Comparison of ENCODE assay signal across 1 cellular context in genomic region chr12:121573949-121574520, GRCh38.
TF ChIP-seq lines count a peak whose summit lies in the region.

No MANE protein-coding gene starts in this region.

TF ChIP-seq in IMR-90, 13 proteins besides CTCF, POLR2A, EP300 and RAD21 (continued from another document):
- TF ChIP-seq CEBPB (IDR thresholded peaks at IDR 0.05; ENCODE audit: low read depth, low read length) (no peak), FOS (IDR thresholded peaks at IDR 0.05; ENCODE audit: low read depth, low read length) (no peak), MXI1 (IDR thresholded peaks at IDR 0.05; ENCODE audit: borderline replicate concordance, low read depth, low read length) (no peak), ELK1 (IDR thresholded peaks at IDR 0.05; ENCODE audit: borderline replicate concordance, low read depth, low read length) (no peak), SMC3 (IDR thresholded peaks at IDR 0.05; ENCODE audit: low read depth, low read length) (no peak), MAFK (IDR thresholded peaks at IDR 0.05; ENCODE audit: low read depth, low read length) (no peak), CHD1 (IDR thresholded peaks at IDR 0.05; ENCODE audit: low read depth, low read length) (no peak)
